ENCODE assay signal across 27 cellular contexts in genomic region chr16:23310744-23311143, GRCh38. TPM values are rescaled to one million over a fixed set of nuclear protein-coding genes. Genes with fewer than 3 reads are reported as not detected.
"Had no signal": no experiment of that assay in that cellular context is flagged by ENCODE, and none has a peak within 500 bp of the region (broad histone marks: within the 10 kb centered on the region; RNA-seq: fewer than 3 reads in every experiment).

No MANE protein-coding gene starts in this region.

- H3K4me3 ChIP-seq: stomach, suprapubic skin, testis, thoracic aorta, thyroid gland, tibial artery, tibial nerve, transverse colon, upper lobe of left lung, upper lobe of right lung, uterus, vagina had no signal

- H3K27me3 ChIP-seq: suprapubic skin, testis, thyroid gland, tibial artery, tibial nerve, transverse colon, upper lobe of left lung, upper lobe of right lung, uterus, vagina had no signal

- H3K36me3 ChIP-seq: stomach, suprapubic skin, thoracic aorta, thyroid gland, tibial artery, tibial nerve, transverse colon, upper lobe of left lung, upper lobe of right lung, uterus, vagina had no signal

- H3K4me1 ChIP-seq: stomach, suprapubic skin, testis, thyroid gland, tibial nerve, upper lobe of left lung, upper lobe of right lung, uterus, vagina had no signal

- FAIRE-seq: urothelium cell line had no signal

- ATAC-seq: stimulated activated effector memory CD8-positive, alpha-beta T cell treated with anti-CD3 and anti-CD28 coated beads, Interleukin-12 subunit alpha, Interleukin-12 subunit beta, amount 100 ng/mL, for 72 hours; stimulated activated memory B cell treated with anti-CD40 and anti-IgM and Interleukin-4, amounts not matched to agents 10 μg/mL and 1 μg/mL and 100 μg/mL, for 72 hours; stimulated activated naive B cell treated with anti-CD40 and anti-IgM and Interleukin-4, amounts not matched to agents 10 μg/mL and 1 μg/mL and 100 μg/mL, for 72 hours; stimulated activated naive CD8-positive, alpha-beta T cell treated with anti-CD3 and anti-CD28 coated beads, Interleukin-15, amount 100 ng/mL, for 72 hours; stimulated activated naive CD8-positive, alpha-beta T cell treated with anti-CD3 and anti-CD28 coated beads, Interleukin-15, Interleukin-2, amounts not matched to agents 100 U/mL and 50 U/mL, for 24 hours; upper lobe of right lung had no signal

- H3K9me3 ChIP-seq: suprapubic skin, testis, thoracic aorta, thyroid gland, transverse colon, upper lobe of left lung, upper lobe of right lung, uterus, vagina had no signal

- H3K27ac ChIP-seq: stomach, suprapubic skin, testis, thoracic aorta, thyroid gland, tibial artery, tibial nerve, upper lobe of left lung, upper lobe of right lung, uterus, vagina had no signal

- DNase-seq: stimulated activated CD4-positive, alpha-beta T cell treated with anti-CD3 and anti-CD28 coated beads, Interleukin-2, amount 100 ng/mL, for 48 hours; stimulated activated CD4-positive, alpha-beta T cell treated with anti-CD3 and anti-CD28 coated beads, Interleukin-4, amount 100 ng/mL, for 1 hour; stimulated activated CD4-positive, alpha-beta T cell treated with anti-CD3 and anti-CD28 coated beads, Interleukin-4, amount 100 ng/mL, for 24 hours; stimulated activated CD4-positive, alpha-beta T cell treated with anti-CD3 and anti-CD28 coated beads, Interleukin-4, amount 100 ng/mL, for 4 hours; stimulated activated CD8-positive, alpha-beta memory T cell treated with anti-CD3 and anti-CD28 coated beads, Interleukin-4, amount 100 ng/mL, for 48 hours; stimulated activated naive B cell treated with anti-CD40 and anti-IgM and Interleukin-4, amounts not matched to agents 10 μg/mL and 1 μg/mL and 100 μg/mL, for 72 hours; stimulated activated naive CD4-positive, alpha-beta T cell; stimulated activated naive CD4-positive, alpha-beta T cell treated with Interleukin-2 at 50 U/mL for 16 hours; stimulated activated naive CD8-positive, alpha-beta T cell treated with anti-CD3 and anti-CD28 coated beads, Interleukin-15, amount 100 ng/mL, for 72 hours; stimulated activated naive CD8-positive, alpha-beta T cell treated with anti-CD3 and anti-CD28 coated beads, Interleukin-15, Interleukin-2, amounts not matched to agents 100 U/mL and 50 U/mL, for 24 hours; stomach; substantia nigra; testis; thyroid gland; tibial artery; upper lobe of left lung; upper lobe of right lung; uterus had no signal

RNA-seq across cellular contexts. Expression of gene SCNN1B, which starts 8.6 kb away (rescaled TPM):
- total RNA-seq: temporal lobe had no signal
